Comparison of ENCODE assay signal across 10 cellular contexts in genomic region chr16:4514606-4515005, GRCh38. TPM values are rescaled to one million over a fixed set of nuclear protein-coding genes. Genes with fewer than 3 reads are reported as not detected.
A peak's percentile ranks its signal among the peaks of the same experiment; 100 is the strongest.
DNase-seq lines count a peak whose midpoint lies in the region; ATAC-seq and TF ChIP-seq lines count a peak whose summit lies in the region.
"Had no signal": no experiment of that assay in that cellular context is flagged by ENCODE, and none has a peak within 500 bp of the region (broad histone marks: within the 10 kb centered on the region; RNA-seq: fewer than 3 reads in every experiment).

No MANE protein-coding gene starts in this region.

- H3K4me1 ChIP-seq in mucosa of stomach (ENCODE audit: control insufficient read depth, insufficient read depth, low read length), result peaks cover 18% of the 10 kb centered on the region
- H3K4me1 ChIP-seq in tibial nerve, result peaks cover 0 to 66% (median 25%) of the 10 kb centered on the region in 4 donors

- H3K27me3 Mint-ChIP-seq in activated naive CD4-positive, alpha-beta T cell treated with anti-CD3 and anti-CD28 coated beads for 36 hours (ENCODE audit: low read depth), result no peaks in the 10 kb centered on the region
- H3K27me3 Mint-ChIP-seq in brain, result no peaks in the 10 kb centered on the region

- no peak overlapping the region for H3K4me3 Mint-ChIP-seq in activated naive CD4-positive, alpha-beta T cell treated with anti-CD3 and anti-CD28 coated beads for 36 hours
- no peak overlapping the region for H3K4me3 Mint-ChIP-seq in brain

- H3K9me3 ChIP-seq in mucosa of stomach (ENCODE audit: control insufficient read depth, low read length) (no peaks in the 10 kb centered on the region), tibial nerve (no peaks in the 10 kb centered on the region)
- H3K9me3 ChIP-seq: pancreas had no signal

- H3K4me3 ChIP-seq in mucosa of stomach (ENCODE audit: low read length), result no peak overlapping the region
- H3K4me3 ChIP-seq in tibial nerve, result no peak overlapping the region
- H3K4me3 ChIP-seq: pancreas had no signal

- no peak for ATAC-seq in HG03565 (IDR thresholded peaks at IDR 0.05; ENCODE audit: unreplicated experiment)
- ATAC-seq: pancreas had no signal

- CTCF ChIA-PET in activated naive CD4-positive, alpha-beta T cell treated with anti-CD3 and anti-CD28 coated beads for 36 hours (lab: Charles Lee), result interaction anchor here (0.6 to 1.8 kb wide), 8 partner anchors 9 to 111 kb away, joined by 3 to 28 read pairs (median 4); partner anchors contain the start of genes CDIP1 and MGRN1

- H3K9ac ChIP-seq in mucosa of stomach (ENCODE audit: low read length), result peak overlapping the region; percentile 24

- H3K4me1 Mint-ChIP-seq in activated naive CD4-positive, alpha-beta T cell treated with anti-CD3 and anti-CD28 coated beads for 36 hours (ENCODE audit: low read depth), result peaks cover 32% of the 10 kb centered on the region
- peaks cover 36% of the 10 kb centered on the region for H3K4me1 Mint-ChIP-seq in brain

- no peak for TF ChIP-seq EP300 in tibial nerve (IDR thresholded peaks at IDR 0.05)

- H3K36me3 Mint-ChIP-seq in activated naive CD4-positive, alpha-beta T cell treated with anti-CD3 and anti-CD28 coated beads for 36 hours (ENCODE audit: low read depth), result peaks cover 16% of the 10 kb centered on the region
- H3K36me3 Mint-ChIP-seq in brain, result peaks cover 21% of the 10 kb centered on the region

- no peak for TF ChIP-seq POLR2A in tibial nerve (IDR thresholded peaks at IDR 0.05)

- intact Hi-C loops in activated naive CD4-positive, alpha-beta T cell treated with anti-CD3 and anti-CD28 coated beads for 36 hours (cut with micrococcal nuclease), result loop anchor here (2.0 kb wide), 1 partner anchor 14 kb away; no protein-coding TSS in a partner anchor

- DNase-seq in activated naive CD4-positive, alpha-beta T cell treated with anti-CD3 and anti-CD28 coated beads for 36 hours, result no peak
- no peak for DNase-seq in activated naive CD4-positive, alpha-beta T cell (lab: John Stamatoyannopoulos, UW)
- DNase-seq in tibial nerve (ENCODE audit: low spot score in 2 of 2) (no peak), C1 segment of cervical spinal cord (lab: John Stamatoyannopoulos, UW) (no peak), HPDE6-E6E7 (ENCODE audit: extremely low spot score) (no peak)
- DNase-seq: cerebellar nuclear complex had no signal

- no peaks in the 10 kb centered on the region for H3K27me3 ChIP-seq in mucosa of stomach (ENCODE audit: control insufficient read depth, insufficient read depth, low read length)
- no peaks in the 10 kb centered on the region for H3K27me3 ChIP-seq in tibial nerve
- H3K27me3 ChIP-seq: pancreas had no signal

- H3K27ac Mint-ChIP-seq in activated naive CD4-positive, alpha-beta T cell treated with anti-CD3 and anti-CD28 coated beads for 36 hours, result peak overlapping the region; percentile 78
- H3K27ac Mint-ChIP-seq in brain, result peak overlapping the region in 3 of 5 experiments; percentile 57 to 88 (median 69)

- no peak for TF ChIP-seq CTCF in brain (conservative IDR thresholded peaks at IDR 0.05)
- TF ChIP-seq CTCF in tibial nerve (IDR thresholded peaks at IDR 0.05), result no peak

- H3K27ac ChIP-seq in tibial nerve, result peak overlapping the region; percentile 10 to 90 (median 74)

- WGBS in tibial nerve, 2 donors, result 25 to 27% methylated on average over 7 of the region's 7 CpGs

- peaks cover 11% of the 10 kb centered on the region for H3K36me3 ChIP-seq in mucosa of stomach (ENCODE audit: control insufficient read depth, insufficient read depth, low read length)
- H3K36me3 ChIP-seq in tibial nerve, result peaks cover 0 to 44% (median 12%) of the 10 kb centered on the region in 3 donors

- H3K9me3 Mint-ChIP-seq in activated naive CD4-positive, alpha-beta T cell treated with anti-CD3 and anti-CD28 coated beads for 36 hours, result no peaks in the 10 kb centered on the region
- no peaks in the 10 kb centered on the region for H3K9me3 Mint-ChIP-seq in brain

RNA-seq across cellular contexts. Expression of gene CDIP1, which starts 24.0 kb away (rescaled TPM):
- total RNA-seq in activated naive CD4-positive, alpha-beta T cell treated with anti-CD3 and anti-CD28 coated beads for 36 hours, result 10 to 100 TPM; 31.9 to 35.7 TPM
- 161 TPM for polyA plus RNA-seq in brain (ENCODE audit: insufficient read depth, low read depth, low replicate concordance)
- total RNA-seq in tibial nerve, result 10 to 100 TPM; 16.2 to 40.2 (median 24.0) TPM

RNA-seq across cellular contexts. Expression of gene HMOX2, which starts 38.4 kb away (rescaled TPM):
- total RNA-seq in activated naive CD4-positive, alpha-beta T cell treated with anti-CD3 and anti-CD28 coated beads for 36 hours, result 10 to 100 TPM; 46.8 to 49.3 TPM
- polyA plus RNA-seq in brain (ENCODE audit: insufficient read depth, low read depth, low replicate concordance), result 123 TPM
- 10 to 100 TPM; 55.7 to 75.6 (median 63.1) TPM for total RNA-seq in tibial nerve

RNA-seq across cellular contexts. Expression of gene NMRAL1, which starts 40.2 kb away (rescaled TPM):
- 10 to 100 TPM; 30.5 to 30.8 TPM for total RNA-seq in activated naive CD4-positive, alpha-beta T cell treated with anti-CD3 and anti-CD28 coated beads for 36 hours
- polyA plus RNA-seq in brain (ENCODE audit: insufficient read depth, low read depth, low replicate concordance), result 116 TPM
- 10 to 100 TPM; 55.5 to 61.8 (median 57.7) TPM for total RNA-seq in tibial nerve

RNA-seq across cellular contexts. Expression of gene C16orf96, which starts 41.5 kb away (rescaled TPM):
- total RNA-seq in activated naive CD4-positive, alpha-beta T cell treated with anti-CD3 and anti-CD28 coated beads for 36 hours, result under 1 TPM; 0.07 to 0.30 TPM
- 0.90 TPM for polyA plus RNA-seq in brain (ENCODE audit: insufficient read depth, low read depth, low replicate concordance)
- total RNA-seq in tibial nerve, result under 1 TPM in 2 of 4 donors, not detected in 2; 0.20 to 0.21 TPM
